ENCODE assay signal across 14 cellular contexts in genomic region chr13:111912453-111912866, GRCh38.
"Had no signal": no experiment of that assay in that cellular context is flagged by ENCODE, and none has a peak within 500 bp of the region (broad histone marks: within the 10 kb centered on the region; RNA-seq: fewer than 3 reads in every experiment).

No MANE protein-coding gene starts in this region.

- H3K27me3 Mint-ChIP-seq: dendritic cell treated with granulocyte-macrophage colony-stimulating factor and Interleukin-4, amounts not matched to agents 40 ng/mL and 50 ng/mL, for 4 days had no signal

- H3K4me1 ChIP-seq: adrenal gland, SJCRH30, tibial nerve had no signal

- H3K36me3 Mint-ChIP-seq: natural killer cell treated with Interleukin-12 subunit alpha and Interleukin-12 subunit beta and Interleukin-15 and Interleukin-18, amount 100 ng/mL, for 72 hours; stimulated activated effector memory CD8-positive, alpha-beta T cell treated with anti-CD3 and anti-CD28 coated beads, Interleukin-12 subunit alpha, Interleukin-12 subunit beta, amount 100 ng/mL, for 72 hours had no signal

- H3K4me1 Mint-ChIP-seq: stimulated activated effector memory CD8-positive, alpha-beta T cell treated with anti-CD3 and anti-CD28 coated beads, Interleukin-12 subunit alpha, Interleukin-12 subunit beta, amount 100 ng/mL, for 72 hours had no signal

- H3K9me3 ChIP-seq: adrenal gland, ovary, SJCRH30, tibial nerve had no signal

- H3K27ac Mint-ChIP-seq: dendritic cell treated with granulocyte-macrophage colony-stimulating factor and Interleukin-4, amounts not matched to agents 40 ng/mL and 50 ng/mL, for 4 days; natural killer cell treated with Interleukin-12 subunit alpha and Interleukin-12 subunit beta and Interleukin-15 and Interleukin-18, amount 100 ng/mL, for 72 hours; stimulated activated effector memory CD8-positive, alpha-beta T cell treated with anti-CD3 and anti-CD28 coated beads, Interleukin-12 subunit alpha, Interleukin-12 subunit beta, amount 100 ng/mL, for 72 hours had no signal

- DNase-seq: activated CD4-positive, alpha-beta T cell treated with anti-CD3 and anti-CD28 coated beads, Interleukin-2, amount 50 U/mL, for 48 hours; activated naive CD4-positive, alpha-beta T cell treated with anti-CD3 and anti-CD28 coated beads, Interleukin-2, amount 50 U/mL, for 16 hours; caudate nucleus; hypothalamus; mammary epithelial cell; SJCRH30; small intestine had no signal

- H3K27ac ChIP-seq: adrenal gland, ovary, SJCRH30, tibial nerve had no signal

- H3K36me3 ChIP-seq: adrenal gland, ovary, SJCRH30, tibial nerve had no signal

- H3K4me3 ChIP-seq: adrenal gland, ovary, SJCRH30, tibial nerve had no signal

- H3K4me3 Mint-ChIP-seq: dendritic cell treated with granulocyte-macrophage colony-stimulating factor and Interleukin-4, amounts not matched to agents 40 ng/mL and 50 ng/mL, for 4 days; natural killer cell treated with Interleukin-12 subunit alpha and Interleukin-12 subunit beta and Interleukin-15 and Interleukin-18, amount 100 ng/mL, for 72 hours; stimulated activated effector memory CD8-positive, alpha-beta T cell treated with anti-CD3 and anti-CD28 coated beads, Interleukin-12 subunit alpha, Interleukin-12 subunit beta, amount 100 ng/mL, for 72 hours had no signal

- H3K9me3 Mint-ChIP-seq: dendritic cell treated with granulocyte-macrophage colony-stimulating factor and Interleukin-4, amounts not matched to agents 40 ng/mL and 50 ng/mL, for 4 days; natural killer cell treated with Interleukin-12 subunit alpha and Interleukin-12 subunit beta and Interleukin-15 and Interleukin-18, amount 100 ng/mL, for 72 hours; stimulated activated effector memory CD8-positive, alpha-beta T cell treated with anti-CD3 and anti-CD28 coated beads, Interleukin-12 subunit alpha, Interleukin-12 subunit beta, amount 100 ng/mL, for 72 hours had no signal

- ATAC-seq: activated CD4-positive, CD25-positive, alpha-beta regulatory T cell treated with anti-CD3 and anti-CD28 coated beads, Interleukin-2, amount 50 U/mL, for 24 hours; natural killer cell treated with Interleukin-12 subunit alpha and Interleukin-12 subunit beta and Interleukin-15 and Interleukin-18, amount 100 ng/mL, for 72 hours; stimulated activated effector memory CD8-positive, alpha-beta T cell treated with anti-CD3 and anti-CD28 coated beads, Interleukin-12 subunit alpha, Interleukin-12 subunit beta, amount 100 ng/mL, for 72 hours had no signal

- H3K27me3 ChIP-seq: adrenal gland, ovary, tibial nerve had no signal
